8 cellular contexts compared by ENCODE assay signal in genomic region chr12:128783129-128783574, GRCh38. TPM values are rescaled to one million over a fixed set of nuclear protein-coding genes. Genes with fewer than 3 reads are reported as not detected.
A peak's percentile ranks its signal among the peaks of the same experiment; 100 is the strongest.
DNase-seq lines count a peak whose midpoint lies in the region; ATAC-seq and TF ChIP-seq lines count a peak whose summit lies in the region.

No MANE protein-coding gene starts in this region.

- no peaks in the 10 kb centered on the region for H3K79me2 ChIP-seq in OCI-LY7 (ENCODE audit: insufficient read depth, low read depth, low read length)

- DNase-seq in GM10266 (ENCODE audit: extremely low spot score) (peak; percentile 59), H4 (ENCODE audit: low spot score) (peak; percentile 28), OCI-LY7 (ENCODE audit: low spot score) (no peak), fibroblast of villous mesenchyme (ENCODE audit: low read depth) (peak; percentile 31), middle frontal gyrus (ENCODE audit: extremely low spot score, low spot score) (no peak), UCSD-AML1 (lab: John Stamatoyannopoulos, UW; ENCODE audit: unreplicated experiment) (no peak)
- DNase-seq in activated CD4-positive, CD25-positive, alpha-beta regulatory T cell treated with anti-CD3 and anti-CD28 coated beads, Interleukin-2, amount 50 U/mL, for 72 hours: no peak

- no peaks in the 10 kb centered on the region for H3K9me2 ChIP-seq in OCI-LY7 (ENCODE audit: insufficient read depth, low read length)

- H3K9me3 ChIP-seq in OCI-LY7 (ENCODE audit: low read length): no peaks in the 10 kb centered on the region

- H3K4me3 ChIP-seq in OCI-LY7 (ENCODE audit: low read depth, low read length, poor library complexity, severe bottlenecking) (no peak overlapping the region), fibroblast of villous mesenchyme (ENCODE audit: low read depth, low read length) (no peak overlapping the region)

- H2AFZ ChIP-seq in OCI-LY7 (ENCODE audit: low read length): 0 out of 2 replicates have a peak overlapping the region, but pooled peaks have one; percentile 34

- ATAC-seq in esophagus mucosa: no peak

- CTCF ChIA-PET in OCI-LY7 (lab: Charles Lee; ENCODE audit: unreplicated experiment): interaction anchor here (1.6 kb wide), 1 partner anchor 11 kb away, joined by 7 read pairs; no protein-coding TSS in a partner anchor

- no peak overlapping the region for H3K27ac ChIP-seq in OCI-LY7 (ENCODE audit: low read depth, low read length, poor library complexity, severe bottlenecking)

- POLR2A ChIA-PET in OCI-LY7 (lab: Charles Lee): interaction anchor here (0.8 to 1.4 kb wide), 3 partner anchors 12 to 47 kb away, joined by 3 to 6 read pairs (median 4); no protein-coding TSS in a partner anchor

- no peaks in the 10 kb centered on the region for H3K36me3 ChIP-seq in OCI-LY7 (ENCODE audit: insufficient read depth, low read length)

- TF ChIP-seq CTCF in GM10266 (IDR thresholded peaks at IDR 0.05; ENCODE audit: control insufficient read depth, insufficient read depth, low read depth, missing control alignments) (no peak), OCI-LY7 (conservative IDR thresholded peaks at IDR 0.05; ENCODE audit: low read length) (no peak), fibroblast of villous mesenchyme (IDR thresholded peaks at IDR 0.05; ENCODE audit: insufficient read depth, low read depth, low read length) (no peak)

- intact Hi-C loops in OCI-LY7 (cut with micrococcal nuclease; ENCODE audit: unreplicated experiment): loop anchor here (5.0 kb wide), 2 partner anchors 39 to 179 kb away; partner anchors contain the start of gene SLC15A4

- no TSS peak for BruUV-seq in OCI-LY7 (replicated peaks; lab: Mats Ljungman, UMichigan)

- H4K20me1 ChIP-seq in OCI-LY7 (ENCODE audit: insufficient read depth, low read length): no peaks in the 10 kb centered on the region

- H3K4me2 ChIP-seq in OCI-LY7 (ENCODE audit: low read length): peak overlapping the region; percentile 30; the same call in 1 of the 2 replicates

- peaks cover 34% of the 10 kb centered on the region for H3K4me1 ChIP-seq in OCI-LY7 (ENCODE audit: insufficient read depth, low read length, poor library complexity, severe bottlenecking)

RNA-seq across cellular contexts. Expression of gene SLC15A4, which starts 40.6 kb away (rescaled TPM):
- total RNA-seq in H4 (2014; rRNA removed; shearing (Covaris generic)): 9.9 and 14.6 TPM in 2 replicates
- total RNA-seq in OCI-LY7 (2014; rRNA removed; shearing (Covaris generic)): 46.7 and 53.3 TPM in 2 replicates
- total RNA-seq in OCI-LY7 (2022) (72.8 and 87.3 TPM in 2 replicates), fibroblast of villous mesenchyme (39.0 and 49.2 TPM in 2 replicates), esophagus mucosa (12.8 TPM)

Comparison
In these comparisons a context has a peak if more than half of its experiments do, and no peak if none do; other contexts are left out.
1. DNase-seq: peak in GM10266 (single experiment), H4 (single experiment) and fibroblast of villous mesenchyme (single experiment); none in OCI-LY7 (single experiment), middle frontal gyrus (single experiment), activated CD4-positive, CD25-positive, alpha-beta regulatory T cell treated with anti-CD3 and anti-CD28 coated beads, Interleukin-2, amount 50 U/mL, for 72 hours (single experiment) and UCSD-AML1 (single experiment).